10 cellular contexts compared by ENCODE assay signal in genomic region chr5:134551891-134552290, GRCh38. TPM values are rescaled to one million over a fixed set of nuclear protein-coding genes. Genes with fewer than 3 reads are reported as not detected.
DNase-seq lines count a peak whose midpoint lies in the region; ATAC-seq and TF ChIP-seq lines count a peak whose summit lies in the region.
"Had no signal": no experiment of that assay in that cellular context is flagged by ENCODE, and none has a peak within 500 bp of the region (broad histone marks: within the 10 kb centered on the region; RNA-seq: fewer than 3 reads in every experiment).

No MANE protein-coding gene starts in this region.

- peaks cover 8% of the 10 kb centered on the region for H3K27me3 Mint-ChIP-seq in GM23338 (ENCODE audit: insufficient read depth, low read depth, poor library complexity)

- peaks cover 9% of the 10 kb centered on the region for H4K20me1 ChIP-seq in GM23338 (replicated peaks; ENCODE audit: insufficient read depth)

- peak overlapping the region; percentile 17 for H3K9ac ChIP-seq in mucosa of stomach (ENCODE audit: low read length)

- H3K36me3 ChIP-seq in GM23338 (ENCODE audit: insufficient read depth), result 0 out of 2 replicates have a peak, but pooled peaks cover 4% of the 10 kb centered on the region
- peaks cover 0 to 14% of the 10 kb centered on the region in 2 donors for H3K36me3 ChIP-seq in ascending aorta
- H3K36me3 ChIP-seq in mucosa of stomach (ENCODE audit: control insufficient read depth, insufficient read depth, low read length), result peaks cover 5% of the 10 kb centered on the region

- H3K27ac Mint-ChIP-seq in GM23338, result peak overlapping the region; percentile 18; the same call in 1 of the 2 replicates
- H3K27ac Mint-ChIP-seq: nephron had no signal

- ATAC-seq in GM23338 (no peak), HG02759 (IDR thresholded peaks at IDR 0.05; ENCODE audit: unreplicated experiment) (no peak), HG03135 (IDR thresholded peaks at IDR 0.05; ENCODE audit: unreplicated experiment) (no peak)

- peaks cover 61% of the 10 kb centered on the region for H3K36me3 Mint-ChIP-seq in GM23338 (ENCODE audit: low read depth)

- H3K27me3 ChIP-seq in GM23338 (ENCODE audit: insufficient read depth), result no peaks in the 10 kb centered on the region
- H3K27me3 ChIP-seq in ascending aorta, result no peaks in the 10 kb centered on the region
- H3K27me3 ChIP-seq in mucosa of stomach (ENCODE audit: control insufficient read depth, insufficient read depth, low read length), result no peaks in the 10 kb centered on the region

- no peak overlapping the region for H3K4me3 Mint-ChIP-seq in GM23338
- H3K4me3 Mint-ChIP-seq: nephron had no signal

- H3K4me1 ChIP-seq in GM23338 (ENCODE audit: insufficient read depth), result peaks cover 9% of the 10 kb centered on the region; the same call in 1 of the 2 replicates
- peaks cover 22 to 86% of the 10 kb centered on the region in 2 donors for H3K4me1 ChIP-seq in ascending aorta
- H3K4me1 ChIP-seq in mucosa of stomach (ENCODE audit: control insufficient read depth, insufficient read depth, low read length), result peaks cover 65% of the 10 kb centered on the region

- DNase-seq in 8988T (peak; percentile 65), GM23338 (ENCODE audit: low spot score) (no peak), ascending aorta (ENCODE audit: low spot score in 2 of 2) (no peak), NOMO-1 treated with DMSO at 0.1 percent for 48 hours (lab: John Stamatoyannopoulos, UW; ENCODE audit: unreplicated experiment) (no peak), HUDEP-2 (lab: John Stamatoyannopoulos, UW; ENCODE audit: unreplicated experiment in 76 of 76) (no peak)
- DNase-seq: NCI-H345 had no signal

- peaks cover 41% of the 10 kb centered on the region for H3K4me1 Mint-ChIP-seq in GM23338

- no peaks in the 10 kb centered on the region for H3K9me2 ChIP-seq in GM23338 (ENCODE audit: insufficient read depth)

- H3K9me3 ChIP-seq in ascending aorta, result no peaks in the 10 kb centered on the region
- no peaks in the 10 kb centered on the region for H3K9me3 ChIP-seq in mucosa of stomach (ENCODE audit: control insufficient read depth, low read length)

- no peak overlapping the region for H3K4me2 ChIP-seq in GM23338

- peaks cover 18% of the 10 kb centered on the region; the same call in 1 of the 2 replicates for H3F3A ChIP-seq in GM23338 (replicated peaks; ENCODE audit: low read depth)

- H3K27ac ChIP-seq in GM23338 (ENCODE audit: low read depth) (peak overlapping the region; percentile 70; the same call in 1 of the 2 replicates), ascending aorta (peak overlapping the region; percentile 88 to 93)

- H2AFZ ChIP-seq in GM23338, result no peak overlapping the region

- H3K9me3 Mint-ChIP-seq in GM23338, result no peaks in the 10 kb centered on the region
- H3K9me3 Mint-ChIP-seq: nephron had no signal

- TF ChIP-seq CTCF in GM23338 (conservative IDR thresholded peaks at IDR 0.05; ENCODE audit: low read depth in 2 of 2), result no peak
- TF ChIP-seq CTCF in ascending aorta (IDR thresholded peaks at IDR 0.05), result no peak

- intact Hi-C loops in ascending aorta (cut with DNase I), result loop anchor here (1.0 to 2.0 kb wide), 2 partner anchors 17 to 25 kb away; no protein-coding TSS in a partner anchor

- H3K79me2 ChIP-seq in GM23338 (replicated peaks; ENCODE audit: insufficient read depth), result peaks cover 13% of the 10 kb centered on the region; the same call in 1 of the 2 replicates

- H3K4me3 ChIP-seq in GM23338 (no peak overlapping the region), ascending aorta (peak overlapping the region in 1 of 2 donors; percentile 6), mucosa of stomach (ENCODE audit: low read length) (no peak overlapping the region)

TF ChIP-seq in GM23338, 12 proteins besides CTCF, POLR2A, EP300 and RAD21 (continues in another document):
- TF ChIP-seq CREB1 (CRISPR knock-in tag; IDR thresholded peaks at IDR 0.05; ENCODE audit: low read depth) (no peak), EZH2phosphoT487 (IDR thresholded peaks at IDR 0.05; ENCODE audit: unreplicated experiment) (no peak), POLR2AphosphoS5 (IDR thresholded peaks at IDR 0.05; ENCODE audit: low read depth) (no peak), STAT1 (IDR thresholded peaks at IDR 0.05; ENCODE audit: unreplicated experiment) (no peak), ZNF462 (CRISPR knock-in tag; IDR thresholded peaks at IDR 0.05) (no peak), ZNF331 (CRISPR knock-in tag; IDR thresholded peaks at IDR 0.05; ENCODE audit: low read depth) (no peak), JUNB (IDR thresholded peaks at IDR 0.05; ENCODE audit: unreplicated experiment) (no peak), EZH2 (IDR thresholded peaks at IDR 0.05; ENCODE audit: low read depth, unreplicated experiment) (no peak)

RNA-seq across cellular contexts. Expression of gene JADE2, which starts 26.4 kb away (rescaled TPM):
- total RNA-seq in GM23338 (2014; rRNA removed; shearing (Covaris generic)), result 31.9 and 40.8 TPM in 2 replicates
- 15.9 and 16.2 TPM in 2 replicates for polyA plus RNA-seq in GM23338 (2016; fragmentation: Nextera tagmentation; extraction: Ambion mirVana)
- 70.9 TPM for total RNA-seq in ascending aorta
